In genomic region chr21:41772351-41773080, GRCh38 we compare ENCODE assay signal across 18 cellular contexts. TPM values are rescaled to one million over a fixed set of nuclear protein-coding genes. Genes with fewer than 3 reads are reported as not detected.
DNase-seq lines count a peak whose midpoint lies in the region; ATAC-seq and TF ChIP-seq lines count a peak whose summit lies in the region.
"Had no signal": no experiment of that assay in that cellular context is flagged by ENCODE, and none has a peak within 500 bp of the region (broad histone marks: within the 10 kb centered on the region; RNA-seq: fewer than 3 reads in every experiment).

No MANE protein-coding gene starts in this region.

- in situ Hi-C loops in GM13976 (cut with MboI; ENCODE audit: low sequenced_read_pairs, unreplicated experiment): no loop called here

- peak; percentile 28 for DNase-seq in activated effector memory CD4-positive, alpha-beta T cell treated with anti-CD3 and anti-CD28 coated beads, Interleukin-2, amount 50 U/mL, for 16 hours
- DNase-seq in activated effector memory CD4-positive, alpha-beta T cell treated with Interleukin-2 at 50 U/mL for 16 hours: no peak
- DNase-seq in WTC11 (ENCODE audit: low spot score) (peak; percentile 50), nephron progenitor cell (peak; percentile 48), GM13976 (ENCODE audit: low spot score) (no peak), Kasumi-1 (lab: John Stamatoyannopoulos, UW) (no peak)
- no peak for DNase-seq in stimulated activated CD8-positive, alpha-beta memory T cell treated with anti-CD3 and anti-CD28 coated beads, Interleukin-4, amount 100 ng/mL, for 48 hours
- no peak for DNase-seq in T-helper 2 cell treated with Interferon-gamma antibody and Interleukin-4, amounts not matched to agents 5 μg/mL and 100 μg/mL, for 36 hours (ENCODE audit: low spot score)
- DNase-seq: Calu3; CD4-positive, alpha-beta T cell; GF-D8; MM.1S; NCI-H1092 treated with DMSO at 0.1 percent for 48 hours; NCI-H2081 treated with DMSO at 0.1 percent for 48 hours; NCI-H510A treated with DMSO at 0.1 percent for 48 hours; SHP77; SK-N-SH had no signal

- H3K27me3 Mint-ChIP-seq in WTC11 (ENCODE audit: low read depth) (peaks cover 62% of the 10 kb centered on the region), nephron progenitor cell (ENCODE audit: low read depth, poor library complexity) (peaks cover 67% of the 10 kb centered on the region)
- peaks cover 74% of the 10 kb centered on the region for H3K27me3 Mint-ChIP-seq in T-helper 2 cell treated with Interferon-gamma antibody and Interleukin-4, amounts not matched to agents 5 μg/mL and 100 μg/mL, for 36 hours (ENCODE audit: low read depth)

- H3K4me1 Mint-ChIP-seq in WTC11 (peaks cover 53% of the 10 kb centered on the region), nephron progenitor cell (peaks cover 81% of the 10 kb centered on the region)
- peaks cover 17% of the 10 kb centered on the region for H3K4me1 Mint-ChIP-seq in T-helper 2 cell treated with Interferon-gamma antibody and Interleukin-4, amounts not matched to agents 5 μg/mL and 100 μg/mL, for 36 hours (ENCODE audit: low read depth)

- ATAC-seq in WTC11: peak; percentile 43

- CTCF ChIA-PET in WTC11 (lab: Charles Lee): interaction anchor here (0.7 to 14.5 kb wide), 7 partner anchors 10 to 161 kb away, joined by 3 to 207 read pairs (median 4); no protein-coding TSS in a partner anchor

- no peaks in the 10 kb centered on the region for H3K9me3 Mint-ChIP-seq in WTC11
- no peaks in the 10 kb centered on the region for H3K9me3 Mint-ChIP-seq in nephron progenitor cell
- H3K9me3 Mint-ChIP-seq in T-helper 2 cell treated with Interferon-gamma antibody and Interleukin-4, amounts not matched to agents 5 μg/mL and 100 μg/mL, for 36 hours: no peaks in the 10 kb centered on the region
- H3K9me3 Mint-ChIP-seq: CD4-positive, alpha-beta T cell had no signal

- H3K27ac Mint-ChIP-seq in WTC11 (no peak overlapping the region), nephron progenitor cell (no peak overlapping the region)
- H3K27ac Mint-ChIP-seq in T-helper 2 cell treated with Interferon-gamma antibody and Interleukin-4, amounts not matched to agents 5 μg/mL and 100 μg/mL, for 36 hours: no peak overlapping the region
- H3K27ac Mint-ChIP-seq: B cell; CD4-positive, alpha-beta T cell had no signal

- H3K4me3 Mint-ChIP-seq in WTC11 (peak overlapping the region; percentile 29; the same call in 1 of the 2 replicates), nephron progenitor cell (peak overlapping the region; percentile 44)
- no peak overlapping the region for H3K4me3 Mint-ChIP-seq in T-helper 2 cell treated with Interferon-gamma antibody and Interleukin-4, amounts not matched to agents 5 μg/mL and 100 μg/mL, for 36 hours
- H3K4me3 Mint-ChIP-seq: B cell; CD4-positive, alpha-beta T cell had no signal

- H3K36me3 Mint-ChIP-seq in WTC11: no peaks in the 10 kb centered on the region
- H3K36me3 Mint-ChIP-seq in nephron progenitor cell (ENCODE audit: low read depth): no peaks in the 10 kb centered on the region
- H3K36me3 Mint-ChIP-seq in T-helper 2 cell treated with Interferon-gamma antibody and Interleukin-4, amounts not matched to agents 5 μg/mL and 100 μg/mL, for 36 hours (ENCODE audit: low read depth): no peaks in the 10 kb centered on the region

- TF ChIP-seq CTCF in WTC11 (IDR thresholded peaks at IDR 0.05) (no peak), nephron progenitor cell (IDR thresholded peaks at IDR 0.05) (no peak), GM13976 (IDR thresholded peaks at IDR 0.05; ENCODE audit: borderline replicate concordance, control extremely low read depth, extremely low read depth, insufficient read depth, missing control alignments) (no peak)

- POLR2A ChIA-PET in WTC11 (lab: Charles Lee): interaction anchor here (2.0 kb wide), 1 partner anchor 11 kb away, joined by 8 read pairs; no protein-coding TSS in a partner anchor

TF ChIP-seq in WTC11, 78 proteins besides CTCF, POLR2A, EP300 and RAD21:
- 0 out of 2 replicates have a peak, but pooled peaks have one; percentile 5 for TF ChIP-seq ZNF281 (CRISPR knock-in tag; IDR thresholded peaks at IDR 0.05)
- no peak for TF ChIP-seq ZNF532 (CRISPR knock-in tag; IDR thresholded peaks at IDR 0.05; ENCODE audit: borderline replicate concordance)
- TF ChIP-seq FOXP4 (CRISPR knock-in tag; IDR thresholded peaks at IDR 0.05): no peak

RNA-seq across cellular contexts. Expression of gene RIPK4, which starts 5.7 kb away (rescaled TPM):
- total RNA-seq in WTC11 (2021): 13.7 to 20.1 TPM (median 14.0 TPM) in 3 replicates
- total RNA-seq: B cell had no signal

Comparison
In these comparisons a context has a peak if more than half of its experiments do, and no peak if none do; other contexts are left out.
1. DNase-seq: peak in activated effector memory CD4-positive, alpha-beta T cell treated with anti-CD3 and anti-CD28 coated beads, Interleukin-2, amount 50 U/mL, for 16 hours (single experiment), WTC11 (single experiment) and nephron progenitor cell (single experiment); none in activated effector memory CD4-positive, alpha-beta T cell treated with Interleukin-2 at 50 U/mL for 16 hours (single experiment), stimulated activated CD8-positive, alpha-beta memory T cell treated with anti-CD3 and anti-CD28 coated beads, Interleukin-4, amount 100 ng/mL, for 48 hours (single experiment), GM13976 (single experiment), T-helper 2 cell treated with Interferon-gamma antibody and Interleukin-4, amounts not matched to agents 5 μg/mL and 100 μg/mL, for 36 hours (single experiment) and Kasumi-1 (0 of 2).